ENCODE assay signal across 8 cellular contexts in the genomic region with DNA sequence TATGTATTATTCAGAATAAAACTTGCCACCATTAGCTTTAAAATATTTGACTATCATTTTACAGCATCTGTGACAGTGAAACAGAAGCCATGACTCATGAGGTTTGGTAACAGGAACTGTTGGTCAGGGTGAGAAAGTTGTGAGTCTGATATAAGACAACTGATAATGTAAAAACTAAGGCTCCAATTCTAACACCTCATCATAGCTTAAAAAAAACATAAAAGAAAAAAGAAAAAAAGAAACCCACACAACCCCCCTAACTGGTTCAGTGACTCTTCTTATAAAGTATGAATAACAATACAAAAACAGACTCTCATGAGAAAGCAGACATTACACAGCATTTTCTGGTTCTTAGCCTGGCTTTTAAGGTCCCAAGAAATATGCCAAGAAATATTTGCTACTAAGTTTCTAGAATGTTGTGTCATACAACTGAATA.
A peak's percentile ranks its signal among the peaks of the same experiment; 100 is the strongest.
DNase-seq lines count a peak whose midpoint lies in the region; ATAC-seq and TF ChIP-seq lines count a peak whose summit lies in the region.

No MANE protein-coding gene starts in this region.

- ATAC-seq in GM19035 (IDR thresholded peaks at IDR 0.05; ENCODE audit: unreplicated experiment) (peak; percentile 90), HG03139 (IDR thresholded peaks at IDR 0.05; ENCODE audit: unreplicated experiment) (peak; percentile 78)

- H2AFZ ChIP-seq in SU-DHL-6 (ENCODE audit: low read depth, low read length, severe bottlenecking), result no peak overlapping the region

- no peak overlapping the region for H3K4me2 ChIP-seq in SU-DHL-6 (ENCODE audit: low read depth, low read length, poor library complexity, severe bottlenecking)

- POLR2A ChIA-PET in CD8-positive, alpha-beta memory T cell (lab: Charles Lee), result interaction anchor here (0.8 kb wide), 1 partner anchor 85 kb away, joined by 6 read pairs; no protein-coding TSS in a partner anchor

- H3F3A ChIP-seq in SU-DHL-6 (ENCODE audit: insufficient read depth), result peaks cover 4% of the 10 kb centered on the region; the same call in 1 of the 2 replicates

- H3K9me3 Mint-ChIP-seq in CD8-positive, alpha-beta memory T cell, result no peaks in the 10 kb centered on the region

- peaks cover 45 to 63% (median 54%) of the 10 kb centered on the region in 3 donors for H3K4me1 Mint-ChIP-seq in CD8-positive, alpha-beta memory T cell

- H3K4me3 ChIP-seq in CD8-positive, alpha-beta memory T cell (ENCODE audit: low read length), result no peak overlapping the region
- H3K4me3 ChIP-seq in SU-DHL-6 (ENCODE audit: insufficient read depth, low read length, poor library complexity, severe bottlenecking) (no peak overlapping the region), iPS-18a (ENCODE audit: low read length) (no peak overlapping the region)

- peak overlapping the region; percentile 58 for H3K27ac ChIP-seq in CD8-positive, alpha-beta memory T cell (ENCODE audit: low read depth, low read length)
- H3K27ac ChIP-seq in SU-DHL-6 (ENCODE audit: low read depth, low read length) (peak overlapping the region; percentile 25; the same call in 1 of the 2 replicates), iPS-18a (ENCODE audit: low read length) (peak overlapping the region; percentile 42)

- peaks cover 3 to 28% (median 24%) of the 10 kb centered on the region in 3 donors for H3K36me3 Mint-ChIP-seq in CD8-positive, alpha-beta memory T cell

- H3K9me2 ChIP-seq in SU-DHL-6 (replicated peaks; ENCODE audit: insufficient read depth, low read length), result no peaks in the 10 kb centered on the region

- 0 out of 2 replicates have a peak, but pooled peaks cover 4% of the 10 kb centered on the region for H3K79me2 ChIP-seq in SU-DHL-6 (ENCODE audit: insufficient read depth, low read length)

- DNase-seq in CD8-positive, alpha-beta memory T cell, result peak in 4 of 5 donors; percentile 3 to 82 (median 47)
- no peak for DNase-seq in activated effector memory CD4-positive, alpha-beta T cell treated with anti-CD3 and anti-CD28 coated beads, Interleukin-2, amount 50 U/mL, for 16 hours
- no peak for DNase-seq in COLO668 (lab: John Stamatoyannopoulos, UW; ENCODE audit: unreplicated experiment)
- DNase-seq in NCI-H2196 (lab: John Stamatoyannopoulos, UW; ENCODE audit: unreplicated experiment), result no peak

- CTCF ChIA-PET in CD8-positive, alpha-beta memory T cell (lab: Charles Lee), result interaction anchor here (0.7 to 2.2 kb wide), 4 partner anchors 11 to 722 kb away, joined by 3 to 5 read pairs (median 5); a partner anchor contains a TSS

- TF ChIP-seq CTCF in SU-DHL-6 (IDR thresholded peaks at IDR 0.05; ENCODE audit: insufficient read depth, low read length, poor library complexity, severe bottlenecking), result no peak

- H3K36me3 ChIP-seq in CD8-positive, alpha-beta memory T cell (ENCODE audit: insufficient read depth, low read length), result no peaks in the 10 kb centered on the region
- H3K36me3 ChIP-seq in SU-DHL-6 (ENCODE audit: low read length), result peaks cover 54% of the 10 kb centered on the region
- H3K36me3 ChIP-seq in iPS-18a (ENCODE audit: control insufficient read depth, low read depth, low read length), result peaks cover 19% of the 10 kb centered on the region

- peaks cover 36% of the 10 kb centered on the region for H3K4me1 ChIP-seq in CD8-positive, alpha-beta memory T cell (ENCODE audit: insufficient read depth, low read length)
- H3K4me1 ChIP-seq in iPS-18a (ENCODE audit: control insufficient read depth, low read depth, low read length), result peaks cover 36% of the 10 kb centered on the region

- no peaks in the 10 kb centered on the region for H4K20me1 ChIP-seq in SU-DHL-6 (ENCODE audit: low read depth, low read length)

- H3K4me3 Mint-ChIP-seq in CD8-positive, alpha-beta memory T cell, result peak overlapping the region; percentile 4 to 65 (median 20)

- H3K27me3 Mint-ChIP-seq in CD8-positive, alpha-beta memory T cell, result peaks cover 0 to 2% of the 10 kb centered on the region in 2 donors

- peak overlapping the region in 3 of 8 donors; percentile 11 to 84 (median 64) for H3K27ac Mint-ChIP-seq in CD8-positive, alpha-beta memory T cell

- H3K9me3 ChIP-seq in CD8-positive, alpha-beta memory T cell (ENCODE audit: low read length), result no peaks in the 10 kb centered on the region
- H3K9me3 ChIP-seq in SU-DHL-6 (ENCODE audit: insufficient read depth, low read length), result no peaks in the 10 kb centered on the region
- no peaks in the 10 kb centered on the region for H3K9me3 ChIP-seq in iPS-18a (ENCODE audit: control insufficient read depth, low read depth, low read length)

- H3K27me3 ChIP-seq in CD8-positive, alpha-beta memory T cell (ENCODE audit: insufficient read depth, low read length, poor library complexity, severe bottlenecking), result no peaks in the 10 kb centered on the region
- no peaks in the 10 kb centered on the region for H3K27me3 ChIP-seq in SU-DHL-6 (ENCODE audit: low read length)
- H3K27me3 ChIP-seq in iPS-18a (ENCODE audit: control insufficient read depth, insufficient read depth, low read length), result no peaks in the 10 kb centered on the region

- no peak overlapping the region for H3K9ac ChIP-seq in SU-DHL-6 (ENCODE audit: low read length)
- H3K9ac ChIP-seq in iPS-18a (ENCODE audit: low read length), result no peak overlapping the region

Comparison
In these comparisons a context has a peak if more than half of its experiments do, and no peak if none do; other contexts are left out.
1. DNase-seq: peak in CD8-positive, alpha-beta memory T cell (4 of 5); none in activated effector memory CD4-positive, alpha-beta T cell treated with anti-CD3 and anti-CD28 coated beads, Interleukin-2, amount 50 U/mL, for 16 hours (single experiment), COLO668 (single experiment) and NCI-H2196 (single experiment).
2. Peak in every context shown above with its lines, with median percentiles within 50 percentile points of each other: H3K27ac ChIP-seq.